In genomic region chr16:51815527-51815926, GRCh38 we compare ENCODE assay signal across 6 cellular contexts.
"Had no signal": no experiment of that assay in that cellular context is flagged by ENCODE, and none has a peak within 500 bp of the region (broad histone marks: within the 10 kb centered on the region; RNA-seq: fewer than 3 reads in every experiment).

No MANE protein-coding gene starts in this region.

- H3K27ac ChIP-seq: KMS-11 had no signal

- H3K4me3 ChIP-seq: GM23338 had no signal

- DNase-seq: H9, HCEC 1CT, Karpas-422, KBM-7 had no signal
